Comparison of ENCODE assay signal across 7 cellular contexts in genomic region chr1:176843352-176844297, GRCh38.
A peak's percentile ranks its signal among the peaks of the same experiment; 100 is the strongest.
DNase-seq lines count a peak whose midpoint lies in the region; ATAC-seq and TF ChIP-seq lines count a peak whose summit lies in the region.

No MANE protein-coding gene starts in this region.

- POLR2A ChIA-PET in CD8-positive, alpha-beta T cell (lab: Charles Lee), result no interaction called here

- TF ChIP-seq CTCF in GM13976 (IDR thresholded peaks at IDR 0.05; ENCODE audit: borderline replicate concordance, control extremely low read depth, extremely low read depth, insufficient read depth, missing control alignments) (peak; percentile 6), cardiac fibroblast (IDR thresholded peaks at IDR 0.05; ENCODE audit: low read depth, low read length) (peak; percentile 22), liver (IDR thresholded peaks at IDR 0.05; ENCODE audit: low read depth, low read length, missing input control) (peak; percentile 67)
- TF ChIP-seq CTCF in CD8-positive, alpha-beta T cell (IDR thresholded peaks at IDR 0.05), result no peak

- H3K9me3 Mint-ChIP-seq in CD8-positive, alpha-beta T cell, result no peaks in the 10 kb centered on the region

- no peak overlapping the region for H3K9ac ChIP-seq in liver (ENCODE audit: low read depth in 1 of 2, low read length in 2 of 2)

- no peaks in the 10 kb centered on the region for H3K9me3 ChIP-seq in liver (ENCODE audit: control insufficient read depth in 4 of 4, low read length in 3 of 4)
- no peaks in the 10 kb centered on the region for H3K9me3 ChIP-seq in CD8-positive, alpha-beta T cell (ENCODE audit: low read length)

- WGBS in liver, result 29% methylated on average over 4 of the region's 4 CpGs

- no peaks in the 10 kb centered on the region for H3K4me1 Mint-ChIP-seq in CD8-positive, alpha-beta T cell (ENCODE audit: low read depth)

- peak; percentile 7 for DNase-seq in GM13976 (ENCODE audit: low spot score)
- DNase-seq in NCI-H2196 (lab: John Stamatoyannopoulos, UW; ENCODE audit: unreplicated experiment), result peak; percentile 5
- DNase-seq in cardiac fibroblast (ENCODE audit: low read depth in 2 of 2), result peak; percentile 52 to 53
- DNase-seq in CD8-positive, alpha-beta T cell, result no peak

- no peak overlapping the region for H3K4me3 Mint-ChIP-seq in CD8-positive, alpha-beta T cell

- peaks cover 5% of the 10 kb centered on the region for H3K27me3 Mint-ChIP-seq in CD8-positive, alpha-beta T cell (ENCODE audit: low read depth)

- peak; percentile 87 to 93 for TF ChIP-seq RAD21 in liver (IDR thresholded peaks at IDR 0.05)

- no peak overlapping the region for H3K27ac ChIP-seq in liver (ENCODE audit: low read depth in 1 of 2, low read length in 2 of 2)
- no peak overlapping the region for H3K27ac ChIP-seq in CD8-positive, alpha-beta T cell (ENCODE audit: low read depth, low read length)

- intact Hi-C loops in CD8-positive, alpha-beta T cell (cut with DNase I, micrococcal nuclease), result no loop called here

- no peak for ATAC-seq in HG02885 (IDR thresholded peaks at IDR 0.05; ENCODE audit: poor library complexity, unreplicated experiment)
- no peak for ATAC-seq in CD8-positive, alpha-beta T cell
- ATAC-seq in HG02588 (IDR thresholded peaks at IDR 0.05; ENCODE audit: unreplicated experiment), result no peak

- H3K4me3 ChIP-seq in cardiac fibroblast (replicated peaks in 1 of 2; ENCODE audit: low read depth in 2 of 2, low read length in 2 of 2) (no peak overlapping the region), liver (ENCODE audit: low read depth in 1 of 3, low read length in 3 of 3) (no peak overlapping the region)
- H3K4me3 ChIP-seq in CD8-positive, alpha-beta T cell (ENCODE audit: low read depth, low read length), result no peak overlapping the region

- H3K4me1 ChIP-seq in liver (ENCODE audit: control insufficient read depth in 4 of 4, insufficient read depth in 4 of 4, low read length in 3 of 4), result peaks cover 0 to 6% (median 2%) of the 10 kb centered on the region in 4 donors
- no peaks in the 10 kb centered on the region for H3K4me1 ChIP-seq in CD8-positive, alpha-beta T cell (ENCODE audit: insufficient read depth, low read length)

- H3K27ac Mint-ChIP-seq in CD8-positive, alpha-beta T cell, result no peak overlapping the region

- H3K27me3 ChIP-seq in liver (ENCODE audit: control insufficient read depth in 4 of 4, insufficient read depth in 4 of 4, low read length in 3 of 4), result no peaks in the 10 kb centered on the region
- H3K27me3 ChIP-seq in CD8-positive, alpha-beta T cell (ENCODE audit: insufficient read depth, low read length), result no peaks in the 10 kb centered on the region

- no peaks in the 10 kb centered on the region for H3K36me3 ChIP-seq in liver (ENCODE audit: control insufficient read depth in 4 of 4, insufficient read depth in 3 of 4, low read depth in 1 of 4, low read length in 3 of 4)
- no peaks in the 10 kb centered on the region for H3K36me3 ChIP-seq in CD8-positive, alpha-beta T cell (ENCODE audit: insufficient read depth, low read length)

- CTCF ChIA-PET in CD8-positive, alpha-beta T cell (lab: Charles Lee), result no interaction called here

- in situ Hi-C loops in GM13976 (cut with MboI; ENCODE audit: low sequenced_read_pairs, unreplicated experiment), result no loop called here

- H3K36me3 Mint-ChIP-seq in CD8-positive, alpha-beta T cell, result no peaks in the 10 kb centered on the region

TF ChIP-seq in liver, 16 proteins besides CTCF, POLR2A, EP300 and RAD21:
- TF ChIP-seq RXRA (IDR thresholded peaks at IDR 0.05) (peak in 1 of 2 donors; percentile 29), FOXA2 (IDR thresholded peaks at IDR 0.05) (no peak), YY1 (IDR thresholded peaks at IDR 0.05) (peak; percentile 21), HNF4A (conservative IDR thresholded peaks at IDR 0.05) (peak in 1 of 2 donors; percentile 61)

Comparison
In these comparisons a context has a peak if more than half of its experiments do, and no peak if none do; other contexts are left out.
1. DNase-seq: peak in GM13976 (single experiment), NCI-H2196 (single experiment) and cardiac fibroblast (2 of 2); none in CD8-positive, alpha-beta T cell (0 of 7).